Comparison of ENCODE assay signal across 8 cellular contexts in genomic region chr16:89827383-89828198, GRCh38. TPM values are rescaled to one million over a fixed set of nuclear protein-coding genes. Genes with fewer than 3 reads are reported as not detected.
DNase-seq lines count a peak whose midpoint lies in the region; ATAC-seq and TF ChIP-seq lines count a peak whose summit lies in the region.

No MANE protein-coding gene starts in this region.

- no peak for TF ChIP-seq CTCF in endothelial cell (IDR thresholded peaks at IDR 0.05; ENCODE audit: unreplicated experiment)
- no peak for TF ChIP-seq CTCF in mesothelial cell of epicardium (IDR thresholded peaks at IDR 0.05; ENCODE audit: unreplicated experiment)

- H3K27ac ChIP-seq in SJSA1: peak overlapping the region; percentile 44

- CTCF ChIA-PET in activated CD4-positive, alpha-beta T cell treated with anti-CD3 and anti-CD28 coated beads for 36 hours (lab: Charles Lee): interaction anchor here (0.6 to 1.7 kb wide), 3 partner anchors 32 to 127 kb away, joined by 3 to 6 read pairs (median 3); no protein-coding TSS in a partner anchor

- no peak for ATAC-seq in activated CD4-positive, alpha-beta T cell treated with anti-CD3 and anti-CD28 coated beads for 36 hours
- no peak for ATAC-seq in HG03045 (IDR thresholded peaks at IDR 0.05; ENCODE audit: unreplicated experiment)
- no peak for ATAC-seq in GM19328 (IDR thresholded peaks at IDR 0.05; ENCODE audit: unreplicated experiment)

- peak overlapping the region; percentile 39 for H3K4me3 Mint-ChIP-seq in activated CD4-positive, alpha-beta T cell treated with anti-CD3 and anti-CD28 coated beads for 36 hours
- peak overlapping the region; percentile 92 for H3K4me3 Mint-ChIP-seq in endothelial cell (ENCODE audit: unreplicated experiment)
- H3K4me3 Mint-ChIP-seq in mesothelial cell of epicardium: peak overlapping the region; percentile 71

- peaks cover 13% of the 10 kb centered on the region for H3K27me3 Mint-ChIP-seq in activated CD4-positive, alpha-beta T cell treated with anti-CD3 and anti-CD28 coated beads for 36 hours
- H3K27me3 Mint-ChIP-seq in endothelial cell (ENCODE audit: unreplicated experiment) (peaks cover 9% of the 10 kb centered on the region), mesothelial cell of epicardium (ENCODE audit: low read depth) (peaks cover 3% of the 10 kb centered on the region)

- H3K4me1 ChIP-seq in SJSA1 (replicated peaks): peaks cover 26% of the 10 kb centered on the region

- H3K36me3 ChIP-seq in SJSA1: no peaks in the 10 kb centered on the region

- no peaks in the 10 kb centered on the region for H3K4me1 Mint-ChIP-seq in activated CD4-positive, alpha-beta T cell treated with anti-CD3 and anti-CD28 coated beads for 36 hours
- H3K4me1 Mint-ChIP-seq in endothelial cell (ENCODE audit: unreplicated experiment) (peaks cover 2% of the 10 kb centered on the region), mesothelial cell of epicardium (peaks cover 17% of the 10 kb centered on the region)

- no peaks in the 10 kb centered on the region; the same call in 1 of the 2 replicates for H3K9me3 ChIP-seq in SJSA1 (replicated peaks)

- intact Hi-C loops in activated CD4-positive, alpha-beta T cell treated with anti-CD3 and anti-CD28 coated beads for 36 hours (cut with DNase I, micrococcal nuclease): loop anchor here (1.0 to 10.0 kb wide), 5 partner anchors 11 to 125 kb away; partner anchors contain the start of genes FANCA (in 1 of the 2), TCF25 (in 1 of the 2) and TUBB3 (in 1 of the 2)

- H3K36me3 Mint-ChIP-seq in activated CD4-positive, alpha-beta T cell treated with anti-CD3 and anti-CD28 coated beads for 36 hours (ENCODE audit: low read depth): no peaks in the 10 kb centered on the region
- H3K36me3 Mint-ChIP-seq in endothelial cell (ENCODE audit: low read depth, unreplicated experiment) (no peaks in the 10 kb centered on the region), mesothelial cell of epicardium (no peaks in the 10 kb centered on the region)

- no peaks in the 10 kb centered on the region for H3K9me3 Mint-ChIP-seq in activated CD4-positive, alpha-beta T cell treated with anti-CD3 and anti-CD28 coated beads for 36 hours (ENCODE audit: low read depth)
- no peaks in the 10 kb centered on the region for H3K9me3 Mint-ChIP-seq in endothelial cell (ENCODE audit: unreplicated experiment)
- H3K9me3 Mint-ChIP-seq in mesothelial cell of epicardium: no peaks in the 10 kb centered on the region

- no peaks in the 10 kb centered on the region for H3K27me3 ChIP-seq in SJSA1 (replicated peaks)

- no peak for DNase-seq in activated CD4-positive, alpha-beta T cell treated with anti-CD3 and anti-CD28 coated beads for 36 hours
- DNase-seq in activated CD4-positive, alpha-beta T cell treated with anti-CD3 and anti-CD28 coated beads, Interleukin-2, amount 50 U/mL, for 1 hour: no peak
- peak; percentile 51 to 68 for DNase-seq in SJSA1 (ENCODE audit: low read depth in 1 of 2, low spot score in 2 of 2)
- peak; percentile 34 for DNase-seq in endothelial cell (ENCODE audit: low spot score)
- peak in 1 of 2 experiments; percentile 54 for DNase-seq in mesothelial cell of epicardium (ENCODE audit: low spot score in 2 of 2, unreplicated experiment in 2 of 2)
- DNase-seq in stimulated activated CD4-positive, alpha-beta T cell treated with anti-CD3 and anti-CD28 coated beads, Interleukin-15, amount 100 ng/mL, for 24 hours: no peak

- peak overlapping the region; percentile 53 for H3K4me3 ChIP-seq in SJSA1

- no peak overlapping the region for H3K27ac Mint-ChIP-seq in activated CD4-positive, alpha-beta T cell treated with anti-CD3 and anti-CD28 coated beads for 36 hours
- H3K27ac Mint-ChIP-seq in endothelial cell (ENCODE audit: unreplicated experiment) (no peak overlapping the region), mesothelial cell of epicardium (peak overlapping the region; percentile 47)

- POLR2A ChIA-PET in activated CD4-positive, alpha-beta T cell treated with anti-CD3 and anti-CD28 coated beads for 36 hours (lab: Charles Lee): no interaction called here

RNA-seq across cellular contexts. Expression of gene SPIRE2, which starts 0.7 kb away (rescaled TPM):
- total RNA-seq in activated CD4-positive, alpha-beta T cell treated with anti-CD3 and anti-CD28 coated beads for 36 hours: 1 to 10 TPM; 1.1 to 1.5 TPM
- 2.3 and 2.7 TPM in 2 replicates for total RNA-seq in SJSA1 (2014; rRNA removed; shearing (Covaris generic))
- total RNA-seq in endothelial cell (ENCODE audit: unreplicated experiment) (7.9 TPM), mesothelial cell of epicardium (4.9 to 6.8 TPM (median 5.5 TPM) in 3 replicates)

RNA-seq across cellular contexts. Expression of gene FANCA, which starts 11.1 kb away (rescaled TPM):
- total RNA-seq in activated CD4-positive, alpha-beta T cell treated with anti-CD3 and anti-CD28 coated beads for 36 hours: 10 to 100 TPM; 91.5 to 94.4 TPM
- total RNA-seq in SJSA1 (2014; rRNA removed; shearing (Covaris generic)): 16.0 and 27.8 TPM in 2 replicates
- total RNA-seq in endothelial cell (ENCODE audit: unreplicated experiment) (29.1 TPM), mesothelial cell of epicardium (37.3 to 50.8 TPM (median 46.2 TPM) in 3 replicates)

RNA-seq across cellular contexts. Expression of gene TCF25, which starts 45.8 kb away (rescaled TPM):
- 100 to 1,000 TPM; 122 to 133 TPM for total RNA-seq in activated CD4-positive, alpha-beta T cell treated with anti-CD3 and anti-CD28 coated beads for 36 hours
- total RNA-seq in SJSA1 (2014; rRNA removed; shearing (Covaris generic)): 122 and 128 TPM in 2 replicates
- total RNA-seq in endothelial cell (ENCODE audit: unreplicated experiment) (210 TPM), mesothelial cell of epicardium (304 to 323 TPM (median 313 TPM) in 3 replicates)

Comparison
In these comparisons a context has a peak if more than half of its experiments do, and no peak if none do; other contexts are left out.
1. DNase-seq: peak in SJSA1 (2 of 2) and endothelial cell (single experiment); none in activated CD4-positive, alpha-beta T cell treated with anti-CD3 and anti-CD28 coated beads for 36 hours (single experiment), activated CD4-positive, alpha-beta T cell treated with anti-CD3 and anti-CD28 coated beads, Interleukin-2, amount 50 U/mL, for 1 hour (single experiment) and stimulated activated CD4-positive, alpha-beta T cell treated with anti-CD3 and anti-CD28 coated beads, Interleukin-15, amount 100 ng/mL, for 24 hours (single experiment).
2. H3K4me3 Mint-ChIP-seq: peak in every context shown above with its lines; median percentile 92 in endothelial cell; 71 in mesothelial cell of epicardium; 39 in activated CD4-positive, alpha-beta T cell treated with anti-CD3 and anti-CD28 coated beads for 36 hours.